28 cellular contexts compared by ENCODE assay signal in the genomic region with DNA sequence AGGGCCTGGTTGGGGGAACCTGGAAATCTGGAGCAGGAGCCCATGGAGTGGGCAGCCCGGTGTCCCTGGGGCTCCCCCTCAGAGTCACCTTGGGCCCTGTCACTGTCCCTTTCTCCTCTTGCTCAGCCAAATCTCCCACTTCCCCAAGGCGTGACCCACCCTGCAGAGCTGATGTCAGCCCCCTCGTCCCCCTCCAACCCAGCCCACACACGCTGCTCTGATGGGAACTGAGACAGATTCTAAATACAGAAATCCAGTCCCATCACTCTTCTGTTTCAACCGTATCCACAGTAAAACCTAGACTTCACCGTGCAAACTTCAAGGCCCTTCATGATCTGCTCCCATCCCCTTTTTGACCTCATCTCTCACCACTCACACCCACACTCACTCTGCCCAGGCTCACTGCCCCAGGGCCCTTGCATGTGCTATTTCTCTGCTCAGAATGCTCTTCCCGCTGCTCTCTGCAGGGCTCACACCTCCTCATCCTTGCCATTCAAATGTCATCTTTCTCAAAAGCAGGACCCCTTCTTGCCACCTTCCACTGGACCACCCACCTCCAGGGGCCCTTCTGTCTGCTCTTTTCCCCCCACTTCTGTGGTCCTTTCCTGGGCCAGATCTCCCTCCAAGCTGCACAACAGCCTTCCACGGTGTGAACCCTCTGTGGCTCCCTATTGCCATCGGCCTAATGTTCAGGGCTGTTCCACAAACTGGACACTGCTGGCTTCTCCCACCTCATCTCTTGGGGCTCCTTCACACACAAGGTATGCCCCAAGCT. TPM values are rescaled to one million over a fixed set of nuclear protein-coding genes. Genes with fewer than 3 reads are reported as not detected.
DNase-seq lines count a peak whose midpoint lies in the region; ATAC-seq and TF ChIP-seq lines count a peak whose summit lies in the region.
"Had no signal": no experiment of that assay in that cellular context is flagged by ENCODE, and none has a peak within 500 bp of the region (broad histone marks: within the 10 kb centered on the region; RNA-seq: fewer than 3 reads in every experiment).

No MANE protein-coding gene starts in this region.

- H3K27me3 ChIP-seq in left ventricle myocardium inferior (ENCODE audit: low read depth) = no peaks in the 10 kb centered on the region
- H3K27me3 ChIP-seq: pancreas, Peyer's patch, SJSA1, spleen had no signal

- H3K27ac Mint-ChIP-seq in nephron progenitor cell = peak overlapping the region; percentile 17
- H3K27ac Mint-ChIP-seq: activated CD4-positive, alpha-beta memory T cell treated with anti-CD3 and anti-CD28 coated beads for 36 hours; activated T-helper 17 cell treated with anti-CD3 and anti-CD28 coated beads, Interleukin-2, amount 50 U/mL, for 72 hours; GM23338; HFFc6; IgD-negative memory B cell; natural killer cell; T-cell had no signal

- H3K9me3 Mint-ChIP-seq in nephron progenitor cell = no peaks in the 10 kb centered on the region
- H3K9me3 Mint-ChIP-seq: activated CD4-positive, alpha-beta memory T cell treated with anti-CD3 and anti-CD28 coated beads for 36 hours; activated naive CD4-positive, alpha-beta T cell treated with anti-CD3 and anti-CD28 coated beads, Interleukin-2, amount 50 U/mL, for 72 hours; activated T-helper 17 cell treated with anti-CD3 and anti-CD28 coated beads, Interleukin-2, amount 50 U/mL, for 72 hours; CD4-positive, alpha-beta memory T cell; GM23338; HFFc6; IgD-negative memory B cell; natural killer cell; T-cell had no signal

- H3K27me3 Mint-ChIP-seq in nephron progenitor cell (ENCODE audit: low read depth, poor library complexity) = peaks cover 16% of the 10 kb centered on the region
- H3K27me3 Mint-ChIP-seq: IgD-negative memory B cell had no signal

- ATAC-seq in Right ventricle myocardium superior (ENCODE audit: poor library complexity) (no peak), HG02852 (IDR thresholded peaks at IDR 0.05; ENCODE audit: unreplicated experiment) (no peak)
- ATAC-seq: activated naive CD4-positive, alpha-beta T cell treated with anti-CD3 and anti-CD28 coated beads, Interleukin-2, amount 50 U/mL, for 72 hours; activated T-helper 17 cell treated with anti-CD3 and anti-CD28 coated beads, Interleukin-2, amount 50 U/mL, for 72 hours; natural killer cell; pancreas; T-cell had no signal

- no peaks in the 10 kb centered on the region for H3K9me3 ChIP-seq in left ventricle myocardium inferior (replicated peaks)
- H3K9me3 ChIP-seq: pancreas, Peyer's patch, spleen had no signal

- DNase-seq in Right ventricle myocardium superior (peak; percentile 15), cardiac septum (ENCODE audit: low spot score) (no peak), left ventricle myocardium inferior (peak; percentile 7), nephron progenitor cell (no peak), HPDE6-E6E7 (ENCODE audit: extremely low spot score) (no peak), activated T-cell treated with anti-CD3 and anti-CD28 coated beads for 4 hours (no peak)
- no peak for DNase-seq in activated effector memory CD4-positive, alpha-beta T cell treated with anti-CD3 and anti-CD28 coated beads, Interleukin-2, amount 50 U/mL, for 16 hours
- DNase-seq: 8988T; activated CD4-positive, alpha-beta memory T cell treated with anti-CD3 and anti-CD28 coated beads for 36 hours; activated CD8-positive, alpha-beta memory T cell treated with anti-CD3 and anti-CD28 coated beads, Interleukin-2, amount 50 U/mL, for 4 hours; CD4-positive, alpha-beta memory T cell; cortex of kidney; HFFc6; natural killer cell; NCI-H1048; NCI-H187 treated with DMSO at 0.1 percent for 48 hours; NCI-H526 treated with DMSO at 0.1 percent for 48 hours; Peyer's patch; spleen; substantia nigra; T-cell had no signal

- TF ChIP-seq CTCF in left ventricle myocardium inferior (IDR thresholded peaks at IDR 0.05; ENCODE audit: borderline replicate concordance) (no peak), nephron progenitor cell (IDR thresholded peaks at IDR 0.05) (no peak)

- peak overlapping the region; percentile 43 for H3K27ac ChIP-seq in left ventricle myocardium inferior (replicated peaks)
- H3K27ac ChIP-seq: pancreas, Peyer's patch, SJSA1, spleen had no signal

- H3K4me1 Mint-ChIP-seq in nephron progenitor cell = peaks cover 73% of the 10 kb centered on the region

- H3K36me3 ChIP-seq in left ventricle myocardium inferior = peaks cover 78% of the 10 kb centered on the region
- H3K36me3 ChIP-seq: pancreas had no signal

- H3K36me3 Mint-ChIP-seq in nephron progenitor cell (ENCODE audit: low read depth) = no peaks in the 10 kb centered on the region
- H3K36me3 Mint-ChIP-seq: activated CD4-positive, alpha-beta memory T cell treated with anti-CD3 and anti-CD28 coated beads for 36 hours; activated naive CD4-positive, alpha-beta T cell treated with anti-CD3 and anti-CD28 coated beads, Interleukin-2, amount 50 U/mL, for 72 hours; CD4-positive, alpha-beta memory T cell; natural killer cell; T-cell had no signal

- peaks cover 72% of the 10 kb centered on the region for H3K4me1 ChIP-seq in left ventricle myocardium inferior

- no peak overlapping the region for H3K4me3 ChIP-seq in left ventricle myocardium inferior
- H3K4me3 ChIP-seq: GM23338, pancreas, Peyer's patch, SJSA1, spleen had no signal

- H3K4me3 Mint-ChIP-seq in nephron progenitor cell = no peak overlapping the region
- H3K4me3 Mint-ChIP-seq: activated CD4-positive, alpha-beta memory T cell treated with anti-CD3 and anti-CD28 coated beads for 36 hours; activated T-helper 17 cell treated with anti-CD3 and anti-CD28 coated beads, Interleukin-2, amount 50 U/mL, for 72 hours; GM23338; HFFc6; IgD-negative memory B cell; natural killer cell; T-cell had no signal

- intact Hi-C loops in Right ventricle myocardium superior (cut with DNase I) = no loop called here
- intact Hi-C loops in cardiac septum (cut with DNase I) = no loop called here
- intact Hi-C loops in left ventricle myocardium inferior (cut with micrococcal nuclease) = no loop called here

RNA-seq across cellular contexts. Expression of gene TGM2, which starts 16.6 kb away (rescaled TPM):
- total RNA-seq in Right ventricle myocardium superior (469 TPM), cardiac septum (792 TPM), left ventricle myocardium inferior (846 TPM)
- total RNA-seq: activated CD4-positive, alpha-beta memory T cell treated with anti-CD3 and anti-CD28 coated beads for 36 hours had no signal

Comparison
In these comparisons a context has a peak if more than half of its experiments do, and no peak if none do; other contexts are left out.
1. DNase-seq: peak in Right ventricle myocardium superior (single experiment) and left ventricle myocardium inferior (single experiment); none in cardiac septum (single experiment), nephron progenitor cell (single experiment), HPDE6-E6E7 (single experiment), activated T-cell treated with anti-CD3 and anti-CD28 coated beads for 4 hours (single experiment) and activated effector memory CD4-positive, alpha-beta T cell treated with anti-CD3 and anti-CD28 coated beads, Interleukin-2, amount 50 U/mL, for 16 hours (single experiment).